30 cellular contexts compared by ENCODE assay signal in genomic region chr16:60717808-60718207, GRCh38.
"Had no signal": no experiment of that assay in that cellular context is flagged by ENCODE, and none has a peak within 500 bp of the region (broad histone marks: within the 10 kb centered on the region; RNA-seq: fewer than 3 reads in every experiment).

No MANE protein-coding gene starts in this region.

- ATAC-seq: activated naive CD4-positive, alpha-beta T cell treated with anti-CD3 and anti-CD28 coated beads, Interleukin-2, amount 50 U/mL, for 72 hours; activated naive CD8-positive, alpha-beta T cell treated with anti-CD3 and anti-CD28 coated beads, Interleukin-2, amount 50 U/mL, for 24 hours; activated T-cell treated with anti-CD3 and anti-CD28 coated beads, Interleukin-2, amount 50 U/mL, for 4 hours; activated T-cell treated with anti-CD3 and anti-CD28 coated beads, Interleukin-2, amount 50 U/mL, for 72 hours; activated T-helper 17 cell treated with anti-CD3 and anti-CD28 coated beads, Interleukin-2, amount 50 U/mL, for 72 hours; body of pancreas had no signal

- H3K4me3 ChIP-seq: adrenal gland, ascending aorta, body of pancreas, breast epithelium, cardiac muscle cell had no signal

- H3K4me1 ChIP-seq: adrenal gland, ascending aorta, body of pancreas, breast epithelium had no signal

- H3K27ac ChIP-seq: adrenal gland, ascending aorta, body of pancreas, brain microvascular endothelial cell, breast epithelium, cardiac muscle cell had no signal

- DNase-seq: activated effector memory CD4-positive, alpha-beta T cell treated with anti-CD3 and anti-CD28 coated beads, Interleukin-2, amount 50 U/mL, for 16 hours; activated effector memory CD4-positive, alpha-beta T cell treated with Interleukin-2 at 50 U/mL for 16 hours; activated gamma-delta T cell; activated gamma-delta T cell treated with Interleukin-2 at 50 U/mL for 16 hours; activated naive CD4-positive, alpha-beta T cell; activated naive CD4-positive, alpha-beta T cell treated with anti-CD3 and anti-CD28 coated beads for 36 hours; activated naive CD4-positive, alpha-beta T cell treated with anti-CD3 and anti-CD28 coated beads, Interleukin-2, amount 10 ng/mL, durations not matched to agents 7 days and 5 days; activated naive CD4-positive, alpha-beta T cell treated with anti-CD3 and anti-CD28 coated beads, Interleukin-2, amount 50 U/mL, for 16 hours; activated naive CD4-positive, alpha-beta T cell treated with Interleukin-2 at 50 U/mL for 16 hours; activated naive CD8-positive, alpha-beta T cell treated with anti-CD3 and anti-CD28 coated beads for 36 hours; activated naive CD8-positive, alpha-beta T cell treated with anti-CD3 and anti-CD28 coated beads, Interleukin-2, amount 10 ng/mL, durations not matched to agents 7 days and 5 days; activated naive CD8-positive, alpha-beta T cell treated with anti-CD3 and anti-CD28 coated beads, Interleukin-2, amount 50 U/mL, for 24 hours; activated T-cell treated with anti-CD3 and anti-CD28 coated beads, Interleukin-2, amount 50 U/mL, for 4 hours; activated T-cell treated with anti-CD3 and anti-CD28 coated beads, Interleukin-2, amount 50 U/mL, for 48 hours; activated T-cell treated with anti-CD3 and anti-CD28 coated beads, Interleukin-2, amount 50 U/mL, for 72 hours; adrenal gland; amniotic stem cell; amygdala; anterior cingulate cortex; aorta; body of pancreas; brain microvascular endothelial cell; caudate nucleus; central memory CD4-positive, alpha-beta T cell; cerebellar nuclear complex had no signal

- H3K27me3 ChIP-seq: adrenal gland, ascending aorta, body of pancreas, brain microvascular endothelial cell, breast epithelium, cardiac muscle cell had no signal

- H3K36me3 ChIP-seq: adrenal gland, ascending aorta, brain microvascular endothelial cell, breast epithelium, cardiac muscle cell had no signal
